Comparison of ENCODE assay signal across 8 cellular contexts in the genomic region with DNA sequence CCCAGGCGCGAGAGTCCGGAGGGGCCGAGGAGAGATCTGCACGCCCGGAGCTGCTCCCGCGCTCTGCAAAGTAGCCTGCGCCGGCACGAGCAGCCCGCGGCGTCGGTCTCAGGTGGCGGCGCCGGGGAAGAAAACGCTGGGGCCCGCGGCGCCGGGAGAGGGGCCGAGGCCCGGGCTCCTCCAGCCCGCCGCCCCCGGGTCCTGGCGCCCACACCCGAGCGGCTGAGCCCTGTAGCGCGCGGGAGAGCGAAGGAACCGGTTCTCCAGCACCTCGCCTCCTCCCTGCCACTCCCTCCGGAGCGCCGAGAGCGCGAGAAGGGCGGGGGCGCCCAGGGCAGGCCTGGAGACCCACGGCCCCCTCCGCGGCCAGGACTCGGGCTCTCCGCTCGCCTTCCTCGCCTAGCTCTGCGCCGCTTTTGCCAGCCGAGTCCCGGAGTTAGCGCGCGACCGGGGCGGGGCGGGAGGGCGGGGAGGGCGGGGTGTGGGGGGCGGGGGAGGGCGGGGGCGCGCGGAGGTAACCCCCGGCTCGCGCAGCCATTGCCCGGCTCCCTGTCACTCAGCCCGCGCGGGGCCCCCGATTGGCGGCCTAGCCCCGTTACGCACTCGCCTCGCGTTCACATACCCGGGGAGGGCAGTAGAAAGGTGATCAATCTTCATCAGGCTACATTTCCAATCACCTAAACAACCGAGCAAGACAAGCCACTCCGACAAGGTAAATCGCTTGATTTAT. TPM values are rescaled to one million over a fixed set of nuclear protein-coding genes. Genes with fewer than 3 reads are reported as not detected.
DNase-seq lines count a peak whose midpoint lies in the region; ATAC-seq and TF ChIP-seq lines count a peak whose summit lies in the region.

TSS of gene OTX1 (plus strand) at position 645 of the 730 bp plus-strand sequence. CDS start 2,161 bp downstream, outside the sequence.

- 0 out of 2 replicates have a peak, but pooled peaks cover 4% of the 10 kb centered on the region for H3F3A ChIP-seq in GM23248 (ENCODE audit: insufficient read depth)

- H3K4me2 ChIP-seq in GM23248 (ENCODE audit: unreplicated experiment) (peak within 1 kb of the TSS; percentile 98), OCI-LY3 (ENCODE audit: low read length) (peak within 1 kb of the TSS; percentile 95), hepatocyte (peak within 1 kb of the TSS; percentile 99)

- H3K9me2 ChIP-seq in GM23248 (ENCODE audit: insufficient read depth), result no peaks in the 10 kb centered on the region
- H3K9me2 ChIP-seq in hepatocyte (replicated peaks; ENCODE audit: insufficient read depth), result no peaks in the 10 kb centered on the region

- peak; percentile 70 to 75 for ATAC-seq in activated naive CD4-positive, alpha-beta T cell treated with anti-CD3 and anti-CD28 coated beads, Interleukin-2, amount 50 U/mL, for 72 hours
- ATAC-seq in sciatic nerve, result peak; percentile 16

- H3K27me3 ChIP-seq in GM23248 (replicated peaks; ENCODE audit: insufficient read depth), result peaks cover 47% of the 10 kb centered on the region
- no peaks in the 10 kb centered on the region for H3K27me3 ChIP-seq in OCI-LY3 (ENCODE audit: low read depth, low read length)
- peaks cover 95% of the 10 kb centered on the region for H3K27me3 ChIP-seq in hepatocyte

- H3K9me3 ChIP-seq in GM23248 (ENCODE audit: low read depth) (no peaks in the 10 kb centered on the region), OCI-LY3 (ENCODE audit: insufficient read depth, low read length) (no peaks in the 10 kb centered on the region), hepatocyte (ENCODE audit: low read depth) (no peaks in the 10 kb centered on the region)

- H3K9me3 Mint-ChIP-seq in activated naive CD4-positive, alpha-beta T cell treated with anti-CD3 and anti-CD28 coated beads, Interleukin-2, amount 50 U/mL, for 72 hours, result no peaks in the 10 kb centered on the region

- H2AFZ ChIP-seq in GM23248 (peak within 1 kb of the TSS; percentile 90), OCI-LY3 (ENCODE audit: low read depth, low read length) (peak within 1 kb of the TSS; percentile 98), hepatocyte (peak within 1 kb of the TSS; percentile 71)

- 0 out of 2 replicates have a peak, but pooled peaks cover 3% of the 10 kb centered on the region for H4K20me1 ChIP-seq in GM23248 (ENCODE audit: insufficient read depth)
- H4K20me1 ChIP-seq in OCI-LY3 (ENCODE audit: insufficient read depth, low read length), result no peaks in the 10 kb centered on the region
- H4K20me1 ChIP-seq in hepatocyte (ENCODE audit: insufficient read depth, poor library complexity, severe bottlenecking), result peaks cover 34% of the 10 kb centered on the region

- DNase-seq in GM10266 (ENCODE audit: extremely low spot score) (peak; percentile 95), GM23248 (peak; percentile 61), hepatocyte (ENCODE audit: low spot score) (peak; percentile 69), sciatic nerve (ENCODE audit: low spot score) (peak; percentile 63), occipital lobe (lab: John Stamatoyannopoulos, UW) (no peak)
- peak in 1 of 2 donors; percentile 60 for DNase-seq in activated naive CD4-positive, alpha-beta T cell treated with anti-CD3 and anti-CD28 coated beads, Interleukin-2, amount 50 U/mL, for 72 hours (ENCODE audit: low spot score in 2 of 2)

- H3K4me3 ChIP-seq in GM23248, result peak within 1 kb of the TSS; percentile 77
- peak within 1 kb of the TSS; percentile 97 for H3K4me3 ChIP-seq in OCI-LY3 (ENCODE audit: low read length)
- H3K4me3 ChIP-seq in hepatocyte, result peak within 1 kb of the TSS; percentile 75

- H3K36me3 ChIP-seq in GM23248 (ENCODE audit: low read depth), result peaks cover 16% of the 10 kb centered on the region
- H3K36me3 ChIP-seq in OCI-LY3 (replicated peaks; ENCODE audit: low read depth, low read length), result no peaks in the 10 kb centered on the region
- no peaks in the 10 kb centered on the region for H3K36me3 ChIP-seq in hepatocyte (replicated peaks; ENCODE audit: insufficient read depth, low read depth)

- intact Hi-C loops in sciatic nerve (cut with DNase I), result no loop called here

- no peak for TF ChIP-seq CTCF in GM10266 (IDR thresholded peaks at IDR 0.05; ENCODE audit: control insufficient read depth, insufficient read depth, low read depth, missing control alignments)
- TF ChIP-seq CTCF in OCI-LY3 (IDR thresholded peaks at IDR 0.05; ENCODE audit: low read depth, low read length), result no peak
- TF ChIP-seq CTCF in hepatocyte (IDR thresholded peaks at IDR 0.05; ENCODE audit: poor library complexity), result no peak

- H3K27ac ChIP-seq in GM23248, result no peak within 1 kb of the TSS
- H3K27ac ChIP-seq in OCI-LY3 (ENCODE audit: low read length), result peak within 1 kb of the TSS; percentile 35; the same call in 1 of the 2 replicates
- no peak within 1 kb of the TSS for H3K27ac ChIP-seq in hepatocyte

- no peak within 1 kb of the TSS for H3K27ac Mint-ChIP-seq in activated naive CD4-positive, alpha-beta T cell treated with anti-CD3 and anti-CD28 coated beads, Interleukin-2, amount 50 U/mL, for 72 hours

- 1 to 2% methylated on average over 49 to 58 of the region's 86 CpGs for WGBS in GM23248 (ENCODE audit: low coverage in 1 of 2, low lambda C conversion rate in 2 of 2, missing lambda C conversion rate in 2 of 2), 2 experiments
- WGBS in hepatocyte (ENCODE audit: low lambda C conversion rate, missing lambda C conversion rate), result 2% methylated on average over 61 of the region's 86 CpGs

- no peaks in the 10 kb centered on the region for H3K79me2 ChIP-seq in GM23248 (ENCODE audit: insufficient read depth)
- no peaks in the 10 kb centered on the region for H3K79me2 ChIP-seq in OCI-LY3 (ENCODE audit: low read length)
- H3K79me2 ChIP-seq in hepatocyte, result no peaks in the 10 kb centered on the region

- H3K36me3 Mint-ChIP-seq in activated naive CD4-positive, alpha-beta T cell treated with anti-CD3 and anti-CD28 coated beads, Interleukin-2, amount 50 U/mL, for 72 hours, result peaks cover 7 to 17% of the 10 kb centered on the region in 2 donors

- 0 out of 2 replicates have a peak within 1 kb of the TSS, but pooled peaks have one; percentile 24 for H3K9ac ChIP-seq in GM23248
- H3K9ac ChIP-seq in OCI-LY3 (ENCODE audit: low read length), result peak within 1 kb of the TSS; percentile 74

- no peak for TF ChIP-seq RAD21 in Ishikawa (IDR thresholded peaks at IDR 0.05; ENCODE audit: low read depth)

- TF ChIP-seq EP300 in Ishikawa (IDR thresholded peaks at IDR 0.05; ENCODE audit: borderline replicate concordance), result no peak

- peaks cover 9% of the 10 kb centered on the region for H3K4me1 ChIP-seq in GM23248 (ENCODE audit: insufficient read depth)
- peaks cover 5% of the 10 kb centered on the region for H3K4me1 ChIP-seq in OCI-LY3 (ENCODE audit: low read length)
- peaks cover 45% of the 10 kb centered on the region for H3K4me1 ChIP-seq in hepatocyte (ENCODE audit: insufficient read depth)

- in situ Hi-C loops in GM23248 (cut with MboI), result no loop called here

TF ChIP-seq in Ishikawa, 13 proteins besides CTCF, POLR2A, EP300 and RAD21 (continues in another document):
- TF ChIP-seq REST (IDR thresholded peaks at IDR 0.05; ENCODE audit: low read depth), result no peak
- no peak; the same call in 1 of the 2 replicates for TF ChIP-seq TCF12 (IDR thresholded peaks at IDR 0.05; ENCODE audit: low read depth)
- no peak for TF ChIP-seq FOXM1 (IDR thresholded peaks at IDR 0.05; ENCODE audit: borderline replicate concordance, low read depth)
- TF ChIP-seq NFIC (IDR thresholded peaks at IDR 0.05), result no peak
- TF ChIP-seq TEAD4 (IDR thresholded peaks at IDR 0.05), result no peak
- peak; percentile 59; the same call in 1 of the 2 replicates for TF ChIP-seq TAF1 (IDR thresholded peaks at IDR 0.05; ENCODE audit: low read depth)
- TF ChIP-seq ZBTB7A (IDR thresholded peaks at IDR 0.05; ENCODE audit: low read depth), result no peak
- TF ChIP-seq, protein P1, sequence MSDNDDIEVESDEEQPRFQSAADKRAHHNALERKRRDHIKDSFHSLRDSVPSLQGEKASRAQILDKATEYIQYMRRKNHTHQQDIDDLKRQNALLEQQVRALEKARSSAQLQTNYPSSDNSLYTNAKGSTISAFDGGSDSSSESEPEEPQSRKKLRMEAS (IDR thresholded peaks at IDR 0.05), result peak; percentile 43
- no peak for TF ChIP-seq EGR1 (IDR thresholded peaks at IDR 0.05)
- TF ChIP-seq CEBPB (IDR thresholded peaks at IDR 0.05), result no peak
- no peak for TF ChIP-seq YY1 (IDR thresholded peaks at IDR 0.05; ENCODE audit: low read depth)

RNA-seq across cellular contexts. Expression of gene OTX1, which starts in this region (rescaled TPM):
- total RNA-seq in GM23248 (2014; rRNA removed; shearing (Covaris generic)), result 0.25 TPM in 1 of 2 replicates, not detected in the other
- not detected in 2 replicates for polyA plus RNA-seq in GM23248 (2016; fragmentation: Nextera tagmentation; extraction: Ambion mirVana)
- total RNA-seq in activated naive CD4-positive, alpha-beta T cell treated with anti-CD3 and anti-CD28 coated beads, Interleukin-2, amount 50 U/mL, for 72 hours, result not detected
- 0.07 TPM in 1 of 2 replicates, not detected in the other for total RNA-seq in hepatocyte
- polyA plus RNA-seq in hepatocyte, result 0.52 TPM in 1 of 2 replicates, not detected in the other
- total RNA-seq in sciatic nerve, result not detected
- total RNA-seq in occipital lobe, result 2.5 TPM

Comparison
In these comparisons a context has a peak if more than half of its experiments do, and no peak if none do; other contexts are left out.
1. Peak in DNase-seq, H3K4me3 ChIP-seq, H3K9ac ChIP-seq and H3K4me2 ChIP-seq in GM23248; RNA of the gene not detected or under 1 TPM.
2. Peak in ATAC-seq in activated naive CD4-positive, alpha-beta T cell treated with anti-CD3 and anti-CD28 coated beads, Interleukin-2, amount 50 U/mL, for 72 hours; RNA of the gene not detected or under 1 TPM.
3. Peak in DNase-seq, H3K4me3 ChIP-seq and H3K4me2 ChIP-seq in hepatocyte; RNA of the gene not detected or under 1 TPM.
4. Peak in DNase-seq and ATAC-seq in sciatic nerve; RNA of the gene not detected or under 1 TPM.